ENCODE assay signal across 25 cellular contexts in the genomic region with DNA sequence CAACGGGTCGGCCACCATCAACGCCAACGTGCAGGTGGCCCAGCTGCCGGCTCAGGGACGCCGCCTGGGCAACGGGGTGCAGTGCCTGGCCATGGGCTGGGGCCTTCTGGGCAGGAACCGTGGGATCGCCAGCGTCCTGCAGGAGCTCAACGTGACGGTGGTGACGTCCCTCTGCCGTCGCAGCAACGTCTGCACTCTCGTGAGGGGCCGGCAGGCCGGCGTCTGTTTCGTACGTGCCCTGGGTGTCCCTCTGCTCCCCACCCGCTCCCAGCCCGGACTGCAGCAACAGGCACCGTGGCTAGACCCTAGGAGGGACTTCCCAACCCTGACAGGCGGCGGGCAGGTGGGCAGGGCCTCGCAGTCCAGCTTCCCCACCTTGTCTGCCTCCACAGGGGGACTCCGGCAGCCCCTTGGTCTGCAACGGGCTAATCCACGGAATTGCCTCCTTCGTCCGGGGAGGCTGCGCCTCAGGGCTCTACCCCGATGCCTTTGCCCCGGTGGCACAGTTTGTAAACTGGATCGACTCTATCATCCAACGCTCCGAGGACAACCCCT. TPM values are rescaled to one million over a fixed set of nuclear protein-coding genes. Genes with fewer than 3 reads are reported as not detected.
"Had no signal": no experiment of that assay in that cellular context is flagged by ENCODE, and none has a peak within 500 bp of the region (broad histone marks: within the 10 kb centered on the region; RNA-seq: fewer than 3 reads in every experiment).

No MANE protein-coding gene starts in this region.

- H3K9me3 Mint-ChIP-seq: activated CD4-positive, alpha-beta memory T cell treated with anti-CD3 and anti-CD28 coated beads, Interleukin-2, amount 10 ng/mL, durations not matched to agents 7 days and 5 days; activated naive CD4-positive, alpha-beta T cell treated with anti-CD3 and anti-CD28 coated beads for 36 hours; activated T-helper 17 cell treated with anti-CD3 and anti-CD28 coated beads, Interleukin-2, amount 50 U/mL, for 72 hours; T-cell had no signal

- H3K4me2 ChIP-seq: KMS-11 had no signal

- H3K4me1 Mint-ChIP-seq: activated CD4-positive, alpha-beta T cell treated with anti-CD3 and anti-CD28 coated beads for 36 hours; activated T-helper 17 cell treated with anti-CD3 and anti-CD28 coated beads, Interleukin-2, amount 50 U/mL, for 72 hours had no signal

- H3K27ac Mint-ChIP-seq: activated CD4-positive, alpha-beta memory T cell treated with anti-CD3 and anti-CD28 coated beads, Interleukin-2, amount 10 ng/mL, durations not matched to agents 7 days and 5 days; activated CD4-positive, alpha-beta T cell treated with anti-CD3 and anti-CD28 coated beads for 36 hours; activated naive CD4-positive, alpha-beta T cell treated with anti-CD3 and anti-CD28 coated beads for 36 hours; activated naive CD8-positive, alpha-beta T cell; activated T-helper 17 cell treated with anti-CD3 and anti-CD28 coated beads, Interleukin-2, amount 50 U/mL, for 72 hours; T-cell had no signal

- H3K36me3 Mint-ChIP-seq: activated naive CD8-positive, alpha-beta T cell; T-cell had no signal

- ATAC-seq: activated CD4-positive, alpha-beta T cell treated with anti-CD3 and anti-CD28 coated beads for 36 hours; activated T-helper 17 cell treated with anti-CD3 and anti-CD28 coated beads, Interleukin-2, amount 50 U/mL, for 72 hours; PC-3; T-cell had no signal

- H3K36me3 ChIP-seq: brain microvascular endothelial cell, cardiac muscle cell, SJSA1 had no signal

- H3K4me3 Mint-ChIP-seq: activated CD4-positive, alpha-beta memory T cell treated with anti-CD3 and anti-CD28 coated beads, Interleukin-2, amount 10 ng/mL, durations not matched to agents 7 days and 5 days; activated CD4-positive, alpha-beta T cell treated with anti-CD3 and anti-CD28 coated beads for 36 hours; activated naive CD4-positive, alpha-beta T cell treated with anti-CD3 and anti-CD28 coated beads for 36 hours; activated naive CD8-positive, alpha-beta T cell; activated T-helper 17 cell treated with anti-CD3 and anti-CD28 coated beads, Interleukin-2, amount 50 U/mL, for 72 hours; T-cell had no signal

- H3K27ac ChIP-seq: brain microvascular endothelial cell, cardiac muscle cell, KMS-11, SJSA1, VCaP had no signal

- H3K27me3 Mint-ChIP-seq: activated naive CD8-positive, alpha-beta T cell; activated T-helper 17 cell treated with anti-CD3 and anti-CD28 coated beads, Interleukin-2, amount 50 U/mL, for 72 hours had no signal

- DNase-seq: activated CD4-positive, alpha-beta memory T cell treated with anti-CD3 and anti-CD28 coated beads, Interleukin-2, amount 10 ng/mL, durations not matched to agents 7 days and 5 days; activated CD4-positive, alpha-beta T cell treated with anti-CD3 and anti-CD28 coated beads for 36 hours; activated CD4-positive, alpha-beta T cell treated with anti-CD3 and anti-CD28 coated beads, Interleukin-2, amount 50 U/mL, for 1 hour; activated gamma-delta T cell; activated naive CD4-positive, alpha-beta T cell treated with anti-CD3 and anti-CD28 coated beads for 36 hours; activated T-cell treated with anti-CD3 and anti-CD28 coated beads for 4 hours; activated T-cell treated with anti-CD3 and anti-CD28 coated beads, Interleukin-2, amount 50 U/mL, for 48 hours; brain microvascular endothelial cell; NCI-H1092; NCI-H1417; NCI-H345; NCI-H510A; NCI-H526 treated with DMSO at 0.1 percent for 48 hours; PC-3; SHP77; T-cell; T-helper 2 cell had no signal

- H3K9me3 ChIP-seq: SJSA1 had no signal

- H3K9ac ChIP-seq: KMS-11 had no signal

- H3K4me3 ChIP-seq: cardiac muscle cell, SJSA1 had no signal

RNA-seq across cellular contexts. Expression of a gene that starts 3.5 kb away (rescaled TPM):
- total RNA-seq: activated CD4-positive, alpha-beta memory T cell treated with anti-CD3 and anti-CD28 coated beads, Interleukin-2, amount 10 ng/mL, durations not matched to agents 7 days and 5 days; activated CD4-positive, alpha-beta T cell treated with anti-CD3 and anti-CD28 coated beads for 36 hours; activated CD8-positive, alpha-beta memory T cell treated with anti-CD3 and anti-CD28 coated beads for 36 hours; activated naive CD4-positive, alpha-beta T cell treated with anti-CD3 and anti-CD28 coated beads for 36 hours; activated T-helper 17 cell treated with anti-CD3 and anti-CD28 coated beads, Interleukin-2, amount 50 U/mL, for 72 hours; cardiac muscle cell; MCF 10A; PC-3; SJSA1 had no signal
- polyA plus RNA-seq: cardiac muscle cell had no signal

RNA-seq across cellular contexts. Expression of a gene that starts 14.8 kb away (rescaled TPM):
- total RNA-seq: activated CD4-positive, alpha-beta memory T cell treated with anti-CD3 and anti-CD28 coated beads, Interleukin-2, amount 10 ng/mL, durations not matched to agents 7 days and 5 days; activated CD4-positive, alpha-beta T cell treated with anti-CD3 and anti-CD28 coated beads for 36 hours; activated CD8-positive, alpha-beta memory T cell treated with anti-CD3 and anti-CD28 coated beads for 36 hours; activated naive CD4-positive, alpha-beta T cell treated with anti-CD3 and anti-CD28 coated beads for 36 hours; activated T-helper 17 cell treated with anti-CD3 and anti-CD28 coated beads, Interleukin-2, amount 50 U/mL, for 72 hours; MCF 10A; SJSA1 had no signal

RNA-seq across cellular contexts. Expression of a gene that starts 28.0 kb away (rescaled TPM):
- total RNA-seq: activated CD4-positive, alpha-beta memory T cell treated with anti-CD3 and anti-CD28 coated beads, Interleukin-2, amount 10 ng/mL, durations not matched to agents 7 days and 5 days; activated CD4-positive, alpha-beta T cell treated with anti-CD3 and anti-CD28 coated beads for 36 hours; activated CD8-positive, alpha-beta memory T cell treated with anti-CD3 and anti-CD28 coated beads for 36 hours; activated naive CD4-positive, alpha-beta T cell treated with anti-CD3 and anti-CD28 coated beads for 36 hours; MCF 10A; PC-3; SJSA1 had no signal

RNA-seq across cellular contexts. Expression of a gene that starts 33.9 kb away (rescaled TPM):
- total RNA-seq: activated CD4-positive, alpha-beta memory T cell treated with anti-CD3 and anti-CD28 coated beads, Interleukin-2, amount 10 ng/mL, durations not matched to agents 7 days and 5 days; activated CD4-positive, alpha-beta T cell treated with anti-CD3 and anti-CD28 coated beads for 36 hours; activated CD8-positive, alpha-beta memory T cell treated with anti-CD3 and anti-CD28 coated beads for 36 hours; activated naive CD4-positive, alpha-beta T cell treated with anti-CD3 and anti-CD28 coated beads for 36 hours; activated T-helper 17 cell treated with anti-CD3 and anti-CD28 coated beads, Interleukin-2, amount 50 U/mL, for 72 hours; MCF 10A; PC-3 had no signal
